ENCODE assay signal across 18 cellular contexts in genomic region chr5:81606150-81606549, GRCh38.
"Had no signal": no experiment of that assay in that cellular context is flagged by ENCODE, and none has a peak within 500 bp of the region (broad histone marks: within the 10 kb centered on the region; RNA-seq: fewer than 3 reads in every experiment).

No MANE protein-coding gene starts in this region.

- H3K27me3 Mint-ChIP-seq: activated CD8-positive, alpha-beta T cell treated with anti-CD3 and anti-CD28 coated beads for 36 hours had no signal

- DNase-seq: activated CD4-positive, alpha-beta T cell treated with anti-CD3 and anti-CD28 coated beads for 4 hours; activated CD8-positive, alpha-beta memory T cell treated with anti-CD3 and anti-CD28 coated beads, Interleukin-2, amount 50 U/mL, for 4 hours; activated CD8-positive, alpha-beta T cell treated with anti-CD3 and anti-CD28 coated beads for 36 hours; activated naive CD4-positive, alpha-beta T cell; aorta; foreskin melanocyte; heart left ventricle; kidney; left ventricle myocardium superior; mesenchymal stem cell; nephron progenitor cell; stimulated activated CD4-positive, alpha-beta T cell treated with anti-CD3 and anti-CD28 coated beads, Interleukin-15, amount 100 ng/mL, for 24 hours; stimulated activated CD4-positive, alpha-beta T cell treated with anti-CD3 and anti-CD28 coated beads, Interleukin-4, amount 100 ng/mL, for 24 hours; stomach; T1000 had no signal

- H3K4me1 ChIP-seq: breast epithelium, stomach had no signal

- H3K4me3 Mint-ChIP-seq: activated CD8-positive, alpha-beta T cell treated with anti-CD3 and anti-CD28 coated beads for 36 hours; nephron progenitor cell had no signal

- ATAC-seq: activated CD8-positive, alpha-beta T cell treated with anti-CD3 and anti-CD28 coated beads for 36 hours; heart left ventricle; left ventricle myocardium superior had no signal

- H3K27ac ChIP-seq: breast epithelium, heart left ventricle, stomach, thoracic aorta had no signal

- H3K36me3 ChIP-seq: breast epithelium, thoracic aorta had no signal

- H3K27ac Mint-ChIP-seq: activated CD8-positive, alpha-beta T cell treated with anti-CD3 and anti-CD28 coated beads for 36 hours had no signal

- H3K4me3 ChIP-seq: breast epithelium, heart left ventricle, stomach, thoracic aorta had no signal

- FAIRE-seq: colon, kidney had no signal

- H3K27me3 ChIP-seq: breast epithelium, heart left ventricle, stomach had no signal

- H3K9me3 ChIP-seq: thoracic aorta had no signal
